In the genomic region with DNA sequence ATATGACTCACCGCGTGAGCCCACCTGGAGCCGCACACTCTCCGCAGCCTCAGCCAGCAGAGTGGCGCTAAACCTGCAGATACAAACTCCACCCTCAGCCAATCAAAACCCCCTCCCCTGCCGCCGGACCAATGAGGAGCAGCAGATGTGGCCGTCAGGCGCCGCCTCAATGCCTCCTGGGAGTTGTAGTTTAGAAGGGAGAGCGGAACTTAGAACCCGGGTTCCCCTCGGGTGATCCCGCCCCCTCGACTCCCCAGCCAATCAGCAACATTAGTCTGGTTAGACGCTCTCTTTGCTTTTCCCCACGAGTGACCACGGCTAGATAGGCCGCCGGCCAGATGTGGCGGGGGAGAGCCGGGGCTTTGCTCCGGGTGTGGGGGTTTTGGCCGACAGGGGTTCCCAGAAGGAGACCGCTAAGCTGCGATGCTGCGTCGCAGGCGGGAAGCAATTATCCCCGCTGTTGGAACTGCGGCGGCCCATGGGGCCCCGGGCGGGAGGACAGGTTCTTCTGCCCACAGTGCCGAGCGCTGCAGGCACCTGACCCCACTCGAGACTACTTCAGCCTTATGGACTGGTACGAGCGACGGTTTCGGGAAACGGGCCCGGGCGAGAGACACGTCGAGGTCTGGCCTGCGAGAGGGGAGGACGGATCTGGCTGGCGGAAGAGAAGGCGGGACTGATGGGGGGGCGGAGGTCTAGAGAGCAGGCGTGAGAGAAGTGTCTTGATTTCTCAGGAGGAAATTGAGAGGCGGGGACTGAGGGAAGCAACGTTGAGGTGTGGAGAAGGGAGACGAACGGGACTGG, we compare ENCODE assay signal across 1 cellular context.
TF ChIP-seq lines count a peak whose summit lies in the region.

A gene (minus strand): TSS at position 63 of the 804 bp plus-strand sequence. CDS start 7,099 bp downstream, outside the sequence.
A gene with protein sequence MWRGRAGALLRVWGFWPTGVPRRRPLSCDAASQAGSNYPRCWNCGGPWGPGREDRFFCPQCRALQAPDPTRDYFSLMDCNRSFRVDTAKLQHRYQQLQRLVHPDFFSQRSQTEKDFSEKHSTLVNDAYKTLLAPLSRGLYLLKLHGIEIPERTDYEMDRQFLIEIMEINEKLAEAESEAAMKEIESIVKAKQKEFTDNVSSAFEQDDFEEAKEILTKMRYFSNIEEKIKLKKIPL (plus strand): TSS at position 282 of the 804 bp plus-strand sequence. CDS start 57 bp downstream, at position 339.

TF ChIP-seq in HepG2, 621 proteins besides CTCF, POLR2A, EP300 and RAD21 (continued from another document and continues in another):
- TF ChIP-seq, protein P1, sequence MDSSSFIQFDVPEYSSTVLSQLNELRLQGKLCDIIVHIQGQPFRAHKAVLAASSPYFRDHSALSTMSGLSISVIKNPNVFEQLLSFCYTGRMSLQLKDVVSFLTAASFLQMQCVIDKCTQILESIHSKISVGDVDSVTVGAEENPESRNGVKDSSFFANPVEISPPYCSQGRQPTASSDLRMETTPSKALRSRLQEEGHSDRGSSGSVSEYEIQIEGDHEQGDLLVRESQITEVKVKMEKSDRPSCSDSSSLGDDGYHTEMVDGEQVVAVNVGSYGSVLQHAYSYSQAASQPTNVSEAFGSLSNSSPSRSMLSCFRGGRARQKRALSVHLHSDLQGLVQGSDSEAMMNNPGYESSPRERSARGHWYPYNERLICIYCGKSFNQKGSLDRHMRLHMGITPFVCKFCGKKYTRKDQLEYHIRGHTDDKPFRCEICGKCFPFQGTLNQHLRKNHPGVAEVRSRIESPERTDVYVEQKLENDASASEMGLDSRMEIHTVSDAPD (CRISPR knock-in tag; IDR thresholded peaks at IDR 0.05), result no peak
- TF ChIP-seq HOXA7 (CRISPR knock-in tag; IDR thresholded peaks at IDR 0.05), result no peak
- TF ChIP-seq, protein P2, sequence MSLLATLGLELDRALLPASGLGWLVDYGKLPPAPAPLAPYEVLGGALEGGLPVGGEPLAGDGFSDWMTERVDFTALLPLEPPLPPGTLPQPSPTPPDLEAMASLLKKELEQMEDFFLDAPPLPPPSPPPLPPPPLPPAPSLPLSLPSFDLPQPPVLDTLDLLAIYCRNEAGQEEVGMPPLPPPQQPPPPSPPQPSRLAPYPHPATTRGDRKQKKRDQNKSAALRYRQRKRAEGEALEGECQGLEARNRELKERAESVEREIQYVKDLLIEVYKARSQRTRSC (CRISPR knock-in tag; IDR thresholded peaks at IDR 0.05; ENCODE audit: low read depth), result no peak
- peak; percentile 64 for TF ChIP-seq BORCS8-MEF2B (CRISPR knock-in tag; IDR thresholded peaks at IDR 0.05)
- TF ChIP-seq, protein P3, sequence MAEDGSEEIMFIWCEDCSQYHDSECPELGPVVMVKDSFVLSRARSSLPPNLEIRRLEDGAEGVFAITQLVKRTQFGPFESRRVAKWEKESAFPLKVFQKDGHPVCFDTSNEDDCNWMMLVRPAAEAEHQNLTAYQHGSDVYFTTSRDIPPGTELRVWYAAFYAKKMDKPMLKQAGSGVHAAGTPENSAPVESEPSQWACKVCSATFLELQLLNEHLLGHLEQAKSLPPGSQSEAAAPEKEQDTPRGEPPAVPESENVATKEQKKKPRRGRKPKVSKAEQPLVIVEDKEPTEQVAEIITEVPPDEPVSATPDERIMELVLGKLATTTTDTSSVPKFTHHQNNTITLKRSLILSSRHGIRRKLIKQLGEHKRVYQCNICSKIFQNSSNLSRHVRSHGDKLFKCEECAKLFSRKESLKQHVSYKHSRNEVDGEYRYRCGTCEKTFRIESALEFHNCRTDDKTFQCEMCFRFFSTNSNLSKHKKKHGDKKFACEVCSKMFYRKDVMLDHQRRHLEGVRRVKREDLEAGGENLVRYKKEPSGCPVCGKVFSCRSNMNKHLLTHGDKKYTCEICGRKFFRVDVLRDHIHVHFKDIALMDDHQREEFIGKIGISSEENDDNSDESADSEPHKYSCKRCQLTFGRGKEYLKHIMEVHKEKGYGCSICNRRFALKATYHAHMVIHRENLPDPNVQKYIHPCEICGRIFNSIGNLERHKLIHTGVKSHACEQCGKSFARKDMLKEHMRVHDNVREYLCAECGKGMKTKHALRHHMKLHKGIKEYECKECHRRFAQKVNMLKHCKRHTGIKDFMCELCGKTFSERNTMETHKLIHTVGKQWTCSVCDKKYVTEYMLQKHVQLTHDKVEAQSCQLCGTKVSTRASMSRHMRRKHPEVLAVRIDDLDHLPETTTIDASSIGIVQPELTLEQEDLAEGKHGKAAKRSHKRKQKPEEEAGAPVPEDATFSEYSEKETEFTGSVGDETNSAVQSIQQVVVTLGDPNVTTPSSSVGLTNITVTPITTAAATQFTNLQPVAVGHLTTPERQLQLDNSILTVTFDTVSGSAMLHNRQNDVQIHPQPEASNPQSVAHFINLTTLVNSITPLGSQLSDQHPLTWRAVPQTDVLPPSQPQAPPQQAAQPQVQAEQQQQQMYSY (CRISPR knock-in tag; IDR thresholded peaks at IDR 0.05), result no peak
- TF ChIP-seq, protein P4, sequence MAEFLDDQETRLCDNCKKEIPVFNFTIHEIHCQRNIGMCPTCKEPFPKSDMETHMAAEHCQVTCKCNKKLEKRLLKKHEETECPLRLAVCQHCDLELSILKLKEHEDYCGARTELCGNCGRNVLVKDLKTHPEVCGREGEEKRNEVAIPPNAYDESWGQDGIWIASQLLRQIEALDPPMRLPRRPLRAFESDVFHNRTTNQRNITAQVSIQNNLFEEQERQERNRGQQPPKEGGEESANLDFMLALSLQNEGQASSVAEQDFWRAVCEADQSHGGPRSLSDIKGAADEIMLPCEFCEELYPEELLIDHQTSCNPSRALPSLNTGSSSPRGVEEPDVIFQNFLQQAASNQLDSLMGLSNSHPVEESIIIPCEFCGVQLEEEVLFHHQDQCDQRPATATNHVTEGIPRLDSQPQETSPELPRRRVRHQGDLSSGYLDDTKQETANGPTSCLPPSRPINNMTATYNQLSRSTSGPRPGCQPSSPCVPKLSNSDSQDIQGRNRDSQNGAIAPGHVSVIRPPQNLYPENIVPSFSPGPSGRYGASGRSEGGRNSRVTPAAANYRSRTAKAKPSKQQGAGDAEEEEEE (CRISPR knock-in tag; IDR thresholded peaks at IDR 0.05; ENCODE audit: borderline replicate concordance), result no peak
- TF ChIP-seq ZNF207 (IDR thresholded peaks at IDR 0.05; ENCODE audit: borderline replicate concordance), result no peak
- no peak for TF ChIP-seq ZSCAN31 (CRISPR knock-in tag; IDR thresholded peaks at IDR 0.05; ENCODE audit: low read depth)
- peak; percentile 67; the same call in 1 of the 2 replicates for TF ChIP-seq ZNF33B (CRISPR knock-in tag; IDR thresholded peaks at IDR 0.05)
- TF ChIP-seq, protein P5, sequence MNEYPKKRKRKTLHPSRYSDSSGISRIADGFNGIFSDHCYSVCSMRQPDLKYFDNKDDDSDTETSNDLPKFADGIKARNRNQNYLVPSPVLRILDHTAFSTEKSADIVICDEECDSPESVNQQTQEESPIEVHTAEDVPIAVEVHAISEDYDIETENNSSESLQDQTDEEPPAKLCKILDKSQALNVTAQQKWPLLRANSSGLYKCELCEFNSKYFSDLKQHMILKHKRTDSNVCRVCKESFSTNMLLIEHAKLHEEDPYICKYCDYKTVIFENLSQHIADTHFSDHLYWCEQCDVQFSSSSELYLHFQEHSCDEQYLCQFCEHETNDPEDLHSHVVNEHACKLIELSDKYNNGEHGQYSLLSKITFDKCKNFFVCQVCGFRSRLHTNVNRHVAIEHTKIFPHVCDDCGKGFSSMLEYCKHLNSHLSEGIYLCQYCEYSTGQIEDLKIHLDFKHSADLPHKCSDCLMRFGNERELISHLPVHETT (CRISPR knock-in tag; conservative IDR thresholded peaks at IDR 0.05), result no peak
- TF ChIP-seq KLF9 (CRISPR knock-in tag; IDR thresholded peaks at IDR 0.05; ENCODE audit: low read depth), result 0 out of 2 replicates have a peak, but pooled peaks have one; percentile 18
- peak; percentile 40; the same call in 1 of the 2 replicates for TF ChIP-seq ZNF772 (CRISPR knock-in tag; IDR thresholded peaks at IDR 0.05)
- TF ChIP-seq NFE2L1 (CRISPR knock-in tag; IDR thresholded peaks at IDR 0.05; ENCODE audit: borderline replicate concordance), result no peak
- 0 out of 2 replicates have a peak, but pooled peaks have one; percentile 35 for TF ChIP-seq FOXC1 (CRISPR knock-in tag; IDR thresholded peaks at IDR 0.05; ENCODE audit: borderline replicate concordance)
- TF ChIP-seq BCL6 (CRISPR knock-in tag; IDR thresholded peaks at IDR 0.05), result no peak
- peak; percentile 66; the same call in 1 of the 2 replicates for TF ChIP-seq ZFP36L1 (CRISPR knock-in tag; IDR thresholded peaks at IDR 0.05)
- no peak for TF ChIP-seq FOXK2 (IDR thresholded peaks at IDR 0.05)
- TF ChIP-seq HES4 (CRISPR knock-in tag; IDR thresholded peaks at IDR 0.05; ENCODE audit: borderline replicate concordance), result no peak
- TF ChIP-seq MED8 (CRISPR knock-in tag; IDR thresholded peaks at IDR 0.05; ENCODE audit: insufficient replicate concordance), result peak; percentile 74
- TF ChIP-seq, protein P6, sequence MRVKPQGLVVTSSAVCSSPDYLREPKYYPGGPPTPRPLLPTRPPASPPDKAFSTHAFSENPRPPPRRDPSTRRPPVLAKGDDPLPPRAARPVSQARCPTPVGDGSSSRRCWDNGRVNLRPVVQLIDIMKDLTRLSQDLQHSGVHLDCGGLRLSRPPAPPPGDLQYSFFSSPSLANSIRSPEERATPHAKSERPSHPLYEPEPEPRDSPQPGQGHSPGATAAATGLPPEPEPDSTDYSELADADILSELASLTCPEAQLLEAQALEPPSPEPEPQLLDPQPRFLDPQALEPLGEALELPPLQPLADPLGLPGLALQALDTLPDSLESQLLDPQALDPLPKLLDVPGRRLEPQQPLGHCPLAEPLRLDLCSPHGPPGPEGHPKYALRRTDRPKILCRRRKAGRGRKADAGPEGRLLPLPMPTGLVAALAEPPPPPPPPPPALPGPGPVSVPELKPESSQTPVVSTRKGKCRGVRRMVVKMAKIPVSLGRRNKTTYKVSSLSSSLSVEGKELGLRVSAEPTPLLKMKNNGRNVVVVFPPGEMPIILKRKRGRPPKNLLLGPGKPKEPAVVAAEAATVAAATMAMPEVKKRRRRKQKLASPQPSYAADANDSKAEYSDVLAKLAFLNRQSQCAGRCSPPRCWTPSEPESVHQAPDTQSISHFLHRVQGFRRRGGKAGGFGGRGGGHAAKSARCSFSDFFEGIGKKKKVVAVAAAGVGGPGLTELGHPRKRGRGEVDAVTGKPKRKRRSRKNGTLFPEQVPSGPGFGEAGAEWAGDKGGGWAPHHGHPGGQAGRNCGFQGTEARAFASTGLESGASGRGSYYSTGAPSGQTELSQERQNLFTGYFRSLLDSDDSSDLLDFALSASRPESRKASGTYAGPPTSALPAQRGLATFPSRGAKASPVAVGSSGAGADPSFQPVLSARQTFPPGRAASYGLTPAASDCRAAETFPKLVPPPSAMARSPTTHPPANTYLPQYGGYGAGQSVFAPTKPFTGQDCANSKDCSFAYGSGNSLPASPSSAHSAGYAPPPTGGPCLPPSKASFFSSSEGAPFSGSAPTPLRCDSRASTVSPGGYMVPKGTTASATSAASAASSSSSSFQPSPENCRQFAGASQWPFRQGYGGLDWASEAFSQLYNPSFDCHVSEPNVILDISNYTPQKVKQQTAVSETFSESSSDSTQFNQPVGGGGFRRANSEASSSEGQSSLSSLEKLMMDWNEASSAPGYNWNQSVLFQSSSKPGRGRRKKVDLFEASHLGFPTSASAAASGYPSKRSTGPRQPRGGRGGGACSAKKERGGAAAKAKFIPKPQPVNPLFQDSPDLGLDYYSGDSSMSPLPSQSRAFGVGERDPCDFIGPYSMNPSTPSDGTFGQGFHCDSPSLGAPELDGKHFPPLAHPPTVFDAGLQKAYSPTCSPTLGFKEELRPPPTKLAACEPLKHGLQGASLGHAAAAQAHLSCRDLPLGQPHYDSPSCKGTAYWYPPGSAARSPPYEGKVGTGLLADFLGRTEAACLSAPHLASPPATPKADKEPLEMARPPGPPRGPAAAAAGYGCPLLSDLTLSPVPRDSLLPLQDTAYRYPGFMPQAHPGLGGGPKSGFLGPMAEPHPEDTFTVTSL (CRISPR knock-in tag; IDR thresholded peaks at IDR 0.05; ENCODE audit: borderline replicate concordance), result no peak
- TF ChIP-seq, protein P7, sequence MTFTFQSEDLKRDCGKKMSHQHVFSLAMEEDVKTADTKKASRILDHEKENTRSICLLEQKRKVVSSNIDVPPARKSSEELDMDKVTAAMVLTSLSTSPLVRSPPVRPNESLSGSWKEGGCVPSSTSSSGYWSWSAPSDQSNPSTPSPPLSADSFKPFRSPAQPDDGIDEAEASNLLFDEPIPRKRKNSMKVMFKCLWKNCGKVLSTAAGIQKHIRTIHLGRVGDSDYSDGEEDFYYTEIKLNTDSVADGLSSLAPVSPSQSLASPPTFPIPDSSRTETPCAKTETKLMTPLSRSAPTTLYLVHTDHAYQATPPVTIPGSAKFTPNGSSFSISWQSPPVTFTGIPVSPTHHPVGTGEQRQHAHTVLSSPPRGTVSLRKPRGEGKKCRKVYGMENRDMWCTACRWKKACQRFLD (CRISPR knock-in tag; IDR thresholded peaks at IDR 0.05; ENCODE audit: borderline replicate concordance), result peak; percentile 47; the same call in 1 of the 2 replicates
- no peak for TF ChIP-seq DNMT3B (CRISPR knock-in tag; conservative IDR thresholded peaks at IDR 0.05)
- TF ChIP-seq ZNF205 (CRISPR knock-in tag; IDR thresholded peaks at IDR 0.05), result no peak; the same call in 1 of the 2 replicates
- TF ChIP-seq, protein P8, sequence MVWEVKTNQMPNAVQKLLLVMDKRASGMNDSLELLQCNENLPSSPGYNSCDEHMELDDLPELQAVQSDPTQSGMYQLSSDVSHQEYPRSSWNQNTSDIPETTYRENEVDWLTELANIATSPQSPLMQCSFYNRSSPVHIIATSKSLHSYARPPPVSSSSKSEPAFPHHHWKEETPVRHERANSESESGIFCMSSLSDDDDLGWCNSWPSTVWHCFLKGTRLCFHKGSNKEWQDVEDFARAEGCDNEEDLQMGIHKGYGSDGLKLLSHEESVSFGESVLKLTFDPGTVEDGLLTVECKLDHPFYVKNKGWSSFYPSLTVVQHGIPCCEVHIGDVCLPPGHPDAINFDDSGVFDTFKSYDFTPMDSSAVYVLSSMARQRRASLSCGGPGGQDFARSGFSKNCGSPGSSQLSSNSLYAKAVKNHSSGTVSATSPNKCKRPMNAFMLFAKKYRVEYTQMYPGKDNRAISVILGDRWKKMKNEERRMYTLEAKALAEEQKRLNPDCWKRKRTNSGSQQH (CRISPR knock-in tag; IDR thresholded peaks at IDR 0.05; ENCODE audit: low read depth), result no peak
- no peak for TF ChIP-seq ZNF792 (CRISPR knock-in tag; IDR thresholded peaks at IDR 0.05)
- no peak for TF ChIP-seq SMARCE1 (IDR thresholded peaks at IDR 0.05; ENCODE audit: borderline replicate concordance)
- TF ChIP-seq ZNF629 (CRISPR knock-in tag; conservative IDR thresholded peaks at IDR 0.05), result no peak
- TF ChIP-seq ZBTB1 (CRISPR knock-in tag; IDR thresholded peaks at IDR 0.05; ENCODE audit: borderline replicate concordance), result no peak
- TF ChIP-seq ZNF569 (CRISPR knock-in tag; IDR thresholded peaks at IDR 0.05; ENCODE audit: borderline replicate concordance), result no peak
- no peak for TF ChIP-seq CCAR2 (optimal IDR thresholded peaks at IDR 0.05; ENCODE audit: low read depth, low read length)
- TF ChIP-seq XRCC5 (optimal IDR thresholded peaks at IDR 0.05; ENCODE audit: low read length), result peak; percentile 44
- TF ChIP-seq, protein P9, sequence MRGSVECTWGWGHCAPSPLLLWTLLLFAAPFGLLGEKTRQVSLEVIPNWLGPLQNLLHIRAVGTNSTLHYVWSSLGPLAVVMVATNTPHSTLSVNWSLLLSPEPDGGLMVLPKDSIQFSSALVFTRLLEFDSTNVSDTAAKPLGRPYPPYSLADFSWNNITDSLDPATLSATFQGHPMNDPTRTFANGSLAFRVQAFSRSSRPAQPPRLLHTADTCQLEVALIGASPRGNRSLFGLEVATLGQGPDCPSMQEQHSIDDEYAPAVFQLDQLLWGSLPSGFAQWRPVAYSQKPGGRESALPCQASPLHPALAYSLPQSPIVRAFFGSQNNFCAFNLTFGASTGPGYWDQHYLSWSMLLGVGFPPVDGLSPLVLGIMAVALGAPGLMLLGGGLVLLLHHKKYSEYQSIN (CRISPR knock-in tag; IDR thresholded peaks at IDR 0.05; ENCODE audit: borderline replicate concordance), result no peak
- TF ChIP-seq MAZ (IDR thresholded peaks at IDR 0.05; ENCODE audit: borderline replicate concordance, low read depth, low read length), result 0 out of 2 replicates have a peak, but pooled peaks have one; percentile 11
- TF ChIP-seq MAZ (CRISPR knock-in tag; IDR thresholded peaks at IDR 0.05; ENCODE audit: low read depth), result peak; percentile 30; the same call in 1 of the 2 replicates
- no peak for TF ChIP-seq ZSCAN25 (CRISPR knock-in tag; IDR thresholded peaks at IDR 0.05)
